Comparison of ENCODE assay signal across 15 cellular contexts in the genomic region with DNA sequence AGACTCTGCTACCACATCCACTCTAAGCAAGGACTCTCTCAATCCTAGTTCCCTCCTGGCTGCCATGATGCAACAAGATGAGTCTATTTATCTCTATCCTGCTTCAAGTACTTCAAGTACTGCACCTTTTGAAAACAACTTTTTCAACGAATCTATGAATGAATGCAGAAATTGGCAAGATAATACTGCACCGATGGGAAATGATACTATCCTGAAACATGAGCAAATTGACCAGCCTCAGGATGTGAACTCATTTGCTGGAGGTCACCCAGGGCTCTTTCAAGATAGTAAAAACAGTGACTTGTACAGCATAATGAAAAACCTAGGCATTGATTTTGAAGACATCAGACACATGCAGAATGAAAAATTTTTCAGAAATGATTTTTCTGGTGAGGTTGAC.
"Had no signal": no experiment of that assay in that cellular context is flagged by ENCODE, and none has a peak within 500 bp of the region (broad histone marks: within the 10 kb centered on the region; RNA-seq: fewer than 3 reads in every experiment).

No MANE protein-coding gene starts in this region.

- H3K27ac ChIP-seq: adrenal gland, pancreas, vagina had no signal

- H3K4me3 ChIP-seq: adrenal gland, pancreas, skin epidermis, vagina had no signal

- DNase-seq: activated CD4-positive, alpha-beta T cell treated with anti-CD3 and anti-CD28 coated beads, Interleukin-2, amount 10 ng/mL, durations not matched to agents 24 days and 14 days; activated naive CD4-positive, alpha-beta T cell treated with anti-CD3 and anti-CD28 coated beads, Interleukin-2, amount 50 U/mL, for 16 hours; activated T-cell treated with anti-CD3 and anti-CD28 coated beads for 4 hours; effector memory CD8-positive, alpha-beta T cell; immature natural killer cell; left colon; mesenchymal stem cell; nephron progenitor cell; pancreas; stimulated activated CD4-positive, alpha-beta T cell treated with anti-CD3 and anti-CD28 coated beads, Interleukin-4, amount 100 ng/mL, for 4 hours; stimulated activated naive CD8-positive, alpha-beta T cell treated with anti-CD3 and anti-CD28 coated beads, Interleukin-15, amount 100 ng/mL, for 72 hours had no signal

- H3K9me3 ChIP-seq: pancreas, vagina had no signal

- H3K27me3 ChIP-seq: adrenal gland, pancreas, vagina had no signal

- H3K4me1 ChIP-seq: pancreas had no signal

- ATAC-seq: effector memory CD8-positive, alpha-beta T cell; left colon; pancreas; stimulated activated naive CD8-positive, alpha-beta T cell treated with anti-CD3 and anti-CD28 coated beads, Interleukin-15, amount 100 ng/mL, for 72 hours; WTC11 had no signal
